ENCODE assay signal across 23 cellular contexts in the genomic region with DNA sequence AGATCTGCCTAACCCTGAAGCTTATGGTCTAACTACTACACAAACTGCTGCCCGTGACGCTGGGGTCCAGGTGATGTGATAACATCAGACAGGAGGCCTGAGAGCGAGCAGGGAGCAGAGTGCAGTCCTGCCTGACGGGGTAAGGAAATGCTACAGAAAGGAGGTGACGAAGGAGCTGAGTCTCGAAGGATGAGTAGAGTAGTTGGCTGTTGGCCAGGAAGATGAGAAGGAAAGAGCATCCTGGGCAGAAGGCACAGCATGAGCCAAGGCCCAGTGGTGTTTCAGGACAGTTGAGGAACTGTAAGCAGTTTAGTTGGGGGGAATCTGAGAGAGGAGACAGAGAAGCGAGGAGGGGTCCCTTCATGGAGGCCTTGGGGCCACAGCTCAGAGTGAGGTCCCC.
DNase-seq lines count a peak whose midpoint lies in the region; ATAC-seq, FAIRE-seq and TF ChIP-seq lines count a peak whose summit lies in the region.
"Had no signal": no experiment of that assay in that cellular context is flagged by ENCODE, and none has a peak within 500 bp of the region (broad histone marks: within the 10 kb centered on the region; RNA-seq: fewer than 3 reads in every experiment).

No MANE protein-coding gene starts in this region.

- WGBS in spleen, 5 donors = 82 to 90% (median 89%) methylated on average over 7 of the region's 7 CpGs

- no peak for FAIRE-seq in bronchial epithelial cell (lab: Jason Lieb, UNC)
- FAIRE-seq: A549 had no signal

- no peaks in the 10 kb centered on the region for H3K9me3 Mint-ChIP-seq in activated T-cell treated with anti-CD3 and anti-CD28 coated beads, Interleukin-2, amount 50 U/mL, for 24 hours
- no peaks in the 10 kb centered on the region for H3K9me3 Mint-ChIP-seq in activated T-cell treated with anti-CD3 and anti-CD28 coated beads, Interleukin-2, amount 50 U/mL, for 4 hours
- H3K9me3 Mint-ChIP-seq: endodermal cell had no signal

- no peak for DNase-seq in activated T-cell treated with anti-CD3 and anti-CD28 coated beads, Interleukin-2, amount 50 U/mL, for 24 hours
- DNase-seq in activated T-cell treated with anti-CD3 and anti-CD28 coated beads, Interleukin-2, amount 50 U/mL, for 4 hours = no peak
- DNase-seq in M059J (ENCODE audit: low read depth) = peak; percentile 12
- peak; percentile 69 for DNase-seq in bronchial epithelial cell (ENCODE audit: low read depth)
- no peak for DNase-seq in spleen
- no peak for DNase-seq in SW 1271 (lab: John Stamatoyannopoulos, UW)
- no peak for DNase-seq in DMS53 (lab: John Stamatoyannopoulos, UW)
- DNase-seq: activated T-cell treated with anti-CD3 and anti-CD28 coated beads, Interleukin-2, amount 50 U/mL, for 1 hour; C1 segment of cervical spinal cord; colonic mucosa; KBM-7; left ventricle myocardium inferior; NCI-H1048; NCI-H2029; NCI-H226; NCI-H774; Right ventricle myocardium superior; upper lobe of right lung had no signal

- TF ChIP-seq CTCF in bronchial epithelial cell (IDR thresholded peaks at IDR 0.05; ENCODE audit: insufficient read depth, low read length, severe bottlenecking) (no peak), spleen (IDR thresholded peaks at IDR 0.05 in 8 of 11, conservative IDR thresholded peaks at IDR 0.05 in 3 of 11) (no peak)

- H3K27me3 ChIP-seq in bronchial epithelial cell (ENCODE audit: control insufficient read depth, insufficient read depth, low read length) (no peaks in the 10 kb centered on the region), spleen (replicated peaks in 1 of 7) (peaks cover 0 to 2% (median 0%) of the 10 kb centered on the region in 7 donors)
- H3K27me3 ChIP-seq: colonic mucosa, upper lobe of right lung had no signal

- H3K4me1 Mint-ChIP-seq in activated T-cell treated with anti-CD3 and anti-CD28 coated beads, Interleukin-2, amount 50 U/mL, for 24 hours (ENCODE audit: low read depth) = peaks cover 11% of the 10 kb centered on the region
- peaks cover 12% of the 10 kb centered on the region for H3K4me1 Mint-ChIP-seq in activated T-cell treated with anti-CD3 and anti-CD28 coated beads, Interleukin-2, amount 50 U/mL, for 4 hours (ENCODE audit: low read depth)
- H3K4me1 Mint-ChIP-seq: brain had no signal

- H3K27ac ChIP-seq in spleen = peak overlapping the region in 5 of 8 donors; percentile 29 to 82 (median 66)
- H3K27ac ChIP-seq: A549, colonic mucosa, left ventricle myocardium inferior, skin epidermis, upper lobe of right lung had no signal

- intact Hi-C loops in spleen (cut with DNase I; ENCODE audit: low total_unique reads) = no loop called here

- peak overlapping the region; percentile 15 for H3K27ac Mint-ChIP-seq in activated T-cell treated with anti-CD3 and anti-CD28 coated beads, Interleukin-2, amount 50 U/mL, for 24 hours
- H3K27ac Mint-ChIP-seq: brain, endodermal cell had no signal

- TF ChIP-seq POLR2A in spleen (IDR thresholded peaks at IDR 0.05) = no peak

- no peak for ATAC-seq in activated T-cell treated with anti-CD3 and anti-CD28 coated beads, Interleukin-2, amount 50 U/mL, for 4 hours
- no peak for ATAC-seq in GM19023 (IDR thresholded peaks at IDR 0.05; ENCODE audit: unreplicated experiment)
- ATAC-seq: A549 had no signal

- peaks cover 0 to 5% (median 0%) of the 10 kb centered on the region in 8 donors for H3K9me3 ChIP-seq in spleen
- H3K9me3 ChIP-seq: A549, colonic mucosa, left ventricle myocardium inferior, upper lobe of right lung had no signal

- H3K4me3 Mint-ChIP-seq in activated T-cell treated with anti-CD3 and anti-CD28 coated beads, Interleukin-2, amount 50 U/mL, for 24 hours = no peak overlapping the region
- no peak overlapping the region for H3K4me3 Mint-ChIP-seq in activated T-cell treated with anti-CD3 and anti-CD28 coated beads, Interleukin-2, amount 50 U/mL, for 4 hours
- H3K4me3 Mint-ChIP-seq: brain, endodermal cell had no signal

- peaks cover 0 to 11% (median 5%) of the 10 kb centered on the region in 6 donors for H3K4me1 ChIP-seq in spleen
- H3K4me1 ChIP-seq: A549, colonic mucosa, left ventricle myocardium inferior, upper lobe of right lung had no signal

- no peaks in the 10 kb centered on the region for H3K36me3 Mint-ChIP-seq in activated T-cell treated with anti-CD3 and anti-CD28 coated beads, Interleukin-2, amount 50 U/mL, for 24 hours (ENCODE audit: low read depth)
- H3K36me3 Mint-ChIP-seq in activated T-cell treated with anti-CD3 and anti-CD28 coated beads, Interleukin-2, amount 50 U/mL, for 4 hours (ENCODE audit: insufficient read depth) = no peaks in the 10 kb centered on the region

- H3K4me3 ChIP-seq in bronchial epithelial cell (ENCODE audit: low read depth, low read length) = no peak overlapping the region
- H3K4me3 ChIP-seq in spleen = no peak overlapping the region
- H3K4me3 ChIP-seq: A549, colonic mucosa, left ventricle myocardium inferior, skin epidermis, upper lobe of right lung had no signal

- H3K27me3 Mint-ChIP-seq in activated T-cell treated with anti-CD3 and anti-CD28 coated beads, Interleukin-2, amount 50 U/mL, for 24 hours = peaks cover 7% of the 10 kb centered on the region
- peaks cover 2% of the 10 kb centered on the region for H3K27me3 Mint-ChIP-seq in activated T-cell treated with anti-CD3 and anti-CD28 coated beads, Interleukin-2, amount 50 U/mL, for 4 hours (ENCODE audit: low read depth)

- H3K36me3 ChIP-seq in bronchial epithelial cell (ENCODE audit: control insufficient read depth, insufficient read depth, low read length) (no peaks in the 10 kb centered on the region), spleen (no peaks in the 10 kb centered on the region)
- H3K36me3 ChIP-seq: colonic mucosa, left ventricle myocardium inferior, upper lobe of right lung had no signal

Comparison
In these comparisons a context has a peak if more than half of its experiments do, and no peak if none do; other contexts are left out.
1. DNase-seq: peak in M059J (single experiment) and bronchial epithelial cell (single experiment); none in activated T-cell treated with anti-CD3 and anti-CD28 coated beads, Interleukin-2, amount 50 U/mL, for 24 hours (single experiment), activated T-cell treated with anti-CD3 and anti-CD28 coated beads, Interleukin-2, amount 50 U/mL, for 4 hours (single experiment), spleen (single experiment), SW 1271 (0 of 2) and DMS53 (single experiment).